1 cellular context compared by ENCODE assay signal in the genomic region with DNA sequence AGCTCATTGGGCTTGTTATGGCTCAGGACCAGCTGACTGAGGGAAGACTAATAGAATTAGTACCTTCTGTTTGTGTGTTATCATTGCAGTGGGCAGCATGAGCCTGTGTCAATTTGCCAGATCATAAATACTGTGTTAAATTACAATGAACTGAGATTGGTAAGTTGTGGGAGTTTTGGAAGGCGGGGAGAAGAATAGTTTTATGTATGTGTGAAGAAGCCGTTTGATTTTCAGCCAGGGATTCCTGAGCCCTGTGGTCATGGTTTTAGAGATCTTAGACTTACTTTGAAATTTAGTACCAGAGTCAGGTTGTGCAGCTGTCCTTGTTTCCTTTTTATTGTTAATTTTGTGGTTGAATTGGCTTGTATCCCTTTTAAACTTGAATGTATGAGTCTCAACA.
TF ChIP-seq lines count a peak whose summit lies in the region.

No MANE protein-coding gene starts in this region.

TF ChIP-seq in IMR-90, 13 proteins besides CTCF, POLR2A, EP300 and RAD21 (continued from another document):
- TF ChIP-seq FOS (IDR thresholded peaks at IDR 0.05; ENCODE audit: low read depth, low read length): no peak
- no peak for TF ChIP-seq CHD1 (IDR thresholded peaks at IDR 0.05; ENCODE audit: low read depth, low read length)
